20 cellular contexts compared by ENCODE assay signal in genomic region chr7:122067077-122067476, GRCh38.
DNase-seq lines count a peak whose midpoint lies in the region; ATAC-seq, FAIRE-seq and TF ChIP-seq lines count a peak whose summit lies in the region.
"Had no signal": no experiment of that assay in that cellular context is flagged by ENCODE, and none has a peak within 500 bp of the region (broad histone marks: within the 10 kb centered on the region; RNA-seq: fewer than 3 reads in every experiment).

No MANE protein-coding gene starts in this region.

- no peak overlapping the region for H4K8ac ChIP-seq in H1 (ENCODE audit: extremely low read depth, insufficient read depth, low read length)

- no peaks in the 10 kb centered on the region for H3K9me2 ChIP-seq in GM23338 (ENCODE audit: insufficient read depth)

- H3K56ac ChIP-seq in H1 (replicated peaks; ENCODE audit: insufficient read length, low read depth, low read length): no peak overlapping the region

- H4K20me1 ChIP-seq in GM23338 (replicated peaks; ENCODE audit: insufficient read depth) (no peaks in the 10 kb centered on the region), H1 (replicated peaks in 1 of 2; ENCODE audit: control insufficient read depth in 1 of 2, insufficient read depth in 2 of 2, low read length in 2 of 2) (no peaks in the 10 kb centered on the region)

- H2BK5ac ChIP-seq in H1 (ENCODE audit: low read depth, low read length): no peak overlapping the region

- H3K27me3 ChIP-seq in GM23338 (ENCODE audit: insufficient read depth) (no peaks in the 10 kb centered on the region), H1 (replicated peaks in 1 of 4; ENCODE audit: control insufficient read depth in 3 of 4, extremely low read depth in 1 of 4, insufficient read depth in 3 of 4, low read length in 3 of 4) (no peaks in the 10 kb centered on the region), brain microvascular endothelial cell (replicated peaks) (no peaks in the 10 kb centered on the region)
- H3K27me3 ChIP-seq: BE2C had no signal

- no peak overlapping the region for H2AK5ac ChIP-seq in H1 (ENCODE audit: low read depth, low read length)

- H3K4me2 ChIP-seq in GM23338 (no peak overlapping the region), H1 (ENCODE audit: insufficient read depth in 1 of 2, low read depth in 2 of 2, low read length in 2 of 2) (no peak overlapping the region)

- WGBS in H1 (ENCODE audit: extremely low coverage in 1 of 2, insufficient coverage in 1 of 2, insufficient read length in 1 of 2, insufficient replicate concordance in 2 of 2, low coverage in 1 of 2, low lambda C conversion rate in 2 of 2, missing lambda C conversion rate in 1 of 2), 2 experiments: 81% methylated on average over 1 of the region's 1 CpG; no CpG with 5 or more reads in 1 of the 2 experiments

- in situ Hi-C loops in brain microvascular endothelial cell (cut with HindIII; ENCODE audit: low pct_ligation_motif_present, low sequenced_read_pairs): no loop called here

- H4K5ac ChIP-seq in H1 (ENCODE audit: insufficient read length, low read depth, low read length): no peak overlapping the region

- no peak overlapping the region for H3K14ac ChIP-seq in H1 (ENCODE audit: insufficient read length)

- TF ChIP-seq POLR2A in H1 (IDR thresholded peaks at IDR 0.05; ENCODE audit: control extremely low read depth in 1 of 2, low read depth in 2 of 2, low read length in 2 of 2): no peak; a peak in 1 of 3 replicates

- H2BK120ac ChIP-seq in H1 (replicated peaks; ENCODE audit: low read depth, low read length): no peak overlapping the region

- no peaks in the 10 kb centered on the region for H3K79me1 ChIP-seq in H1 (ENCODE audit: low read depth, low read length)

- H3K36me3 ChIP-seq in GM23338 (ENCODE audit: insufficient read depth): peaks cover 6% of the 10 kb centered on the region; the same call in 1 of the 2 replicates
- H3K36me3 ChIP-seq in H1 (ENCODE audit: control insufficient read depth in 2 of 4, insufficient read depth in 4 of 4, low read length in 3 of 4): peaks cover 0 to 9% (median 4%) of the 10 kb centered on the region in 4 experiments; a peak in 5 of 8 replicates
- H3K36me3 ChIP-seq in brain microvascular endothelial cell (replicated peaks): no peaks in the 10 kb centered on the region
- H3K36me3 ChIP-seq: BE2C had no signal

- H3K4ac ChIP-seq in H1 (replicated peaks; ENCODE audit: insufficient read length, low read depth, low read length): no peak overlapping the region

- H3K27ac ChIP-seq in GM23338 (ENCODE audit: low read depth): no peak overlapping the region
- no peak overlapping the region for H3K27ac ChIP-seq in H1 (ENCODE audit: low read depth, low read length)
- H3K27ac ChIP-seq in brain microvascular endothelial cell: no peak overlapping the region

- peak; percentile 66 for FAIRE-seq in H1 (lab: Jason Lieb, UNC)
- FAIRE-seq: A204.1, D721Med, H54 had no signal

- no peaks in the 10 kb centered on the region for H3K9me3 ChIP-seq in H1 (ENCODE audit: insufficient read depth in 2 of 2, low read depth in 1 of 2, low read length in 1 of 2)
- H3K9me3 ChIP-seq: BE2C had no signal

- TF ChIP-seq RAD21 in H1 (IDR thresholded peaks at IDR 0.05 in 1 of 2, conservative IDR thresholded peaks at IDR 0.05 in 1 of 2; ENCODE audit: low read depth in 2 of 2, low read length in 2 of 2): 0 out of 4 replicates have a peak, but pooled peaks of 1 of the 2 experiments have one; percentile 4

- intact Hi-C loops in activated CD4-positive, alpha-beta T cell treated with anti-CD3 and anti-CD28 coated beads for 36 hours (cut with DNase I, micrococcal nuclease): no loop called here

- H2AFZ ChIP-seq in GM23338 (no peak overlapping the region), H1 (ENCODE audit: low read length) (no peak overlapping the region)

- H3K27me3 Mint-ChIP-seq in GM23338 (ENCODE audit: insufficient read depth, low read depth, poor library complexity): peaks cover 6% of the 10 kb centered on the region
- H3K27me3 Mint-ChIP-seq in activated CD4-positive, alpha-beta T cell treated with anti-CD3 and anti-CD28 coated beads for 36 hours: no peaks in the 10 kb centered on the region
- H3K27me3 Mint-ChIP-seq: CD4-positive, CD25-positive, alpha-beta regulatory T cell; CD8-positive, alpha-beta memory T cell had no signal

- H3K36me3 Mint-ChIP-seq in GM23338 (ENCODE audit: low read depth): 0 out of 3 replicates have a peak, but pooled peaks cover 2% of the 10 kb centered on the region
- no peaks in the 10 kb centered on the region for H3K36me3 Mint-ChIP-seq in activated CD4-positive, alpha-beta T cell treated with anti-CD3 and anti-CD28 coated beads for 36 hours (ENCODE audit: low read depth)
- H3K36me3 Mint-ChIP-seq: CD4-positive, CD25-positive, alpha-beta regulatory T cell; CD8-positive, alpha-beta memory T cell had no signal

- no peak for TF ChIP-seq CTCF in GM23338 (conservative IDR thresholded peaks at IDR 0.05; ENCODE audit: low read depth in 2 of 2)
- TF ChIP-seq CTCF in H1 (IDR thresholded peaks at IDR 0.05; ENCODE audit: control extremely low read depth in 1 of 3, insufficient read depth in 1 of 3, low read depth in 1 of 3, low read length in 3 of 3): no peak
- TF ChIP-seq CTCF in brain microvascular endothelial cell (IDR thresholded peaks at IDR 0.05; ENCODE audit: low read depth, low read length, missing control alignments): no peak

- POLR2A ChIA-PET in H1 (lab: Charles Lee; ENCODE audit: partially characterized antibody): interaction anchor here (0.7 kb wide), 1 partner anchor 8 kb away, joined by 3 read pairs; no protein-coding TSS in a partner anchor
- POLR2A ChIA-PET in activated CD4-positive, alpha-beta T cell treated with anti-CD3 and anti-CD28 coated beads for 36 hours (lab: Charles Lee): no interaction called here

- H3K9ac ChIP-seq in H1 (replicated peaks in 1 of 4; ENCODE audit: extremely low read depth in 1 of 4, low read depth in 3 of 4, low read length in 3 of 4): no peak overlapping the region

- ATAC-seq in GM23338: peak; percentile 24
- no peak for ATAC-seq in activated CD4-positive, alpha-beta T cell treated with anti-CD3 and anti-CD28 coated beads for 36 hours

- TF ChIP-seq EP300 in H1 (IDR thresholded peaks at IDR 0.05; ENCODE audit: borderline replicate concordance in 1 of 2, low read depth in 2 of 2, low read length in 2 of 2): no peak

- no peaks in the 10 kb centered on the region for H3K79me2 ChIP-seq in GM23338 (replicated peaks; ENCODE audit: insufficient read depth)
- no peaks in the 10 kb centered on the region for H3K79me2 ChIP-seq in H1 (ENCODE audit: control insufficient read depth in 1 of 2, insufficient read depth in 2 of 2, low read length in 2 of 2)

- no peak overlapping the region for H3K23ac ChIP-seq in H1 (ENCODE audit: insufficient read length)

- H3K9me3 Mint-ChIP-seq in GM23338: no peaks in the 10 kb centered on the region
- H3K9me3 Mint-ChIP-seq in activated CD4-positive, alpha-beta T cell treated with anti-CD3 and anti-CD28 coated beads for 36 hours (ENCODE audit: low read depth): no peaks in the 10 kb centered on the region

- H4K91ac ChIP-seq in H1 (replicated peaks; ENCODE audit: insufficient read length, low read length): no peak overlapping the region

- H3K23me2 ChIP-seq in H1 (ENCODE audit: low read depth, low read length): no peaks in the 10 kb centered on the region

- no peak overlapping the region for H3K18ac ChIP-seq in H1 (ENCODE audit: extremely low read depth, low read length)

- H2BK20ac ChIP-seq in H1 (ENCODE audit: low read length): no peak overlapping the region

- no peaks in the 10 kb centered on the region; the same call in 1 of the 2 replicates for H3F3A ChIP-seq in GM23338 (replicated peaks; ENCODE audit: low read depth)

- CTCF ChIA-PET in H1 (lab: Charles Lee; ENCODE audit: partially characterized antibody): interaction anchor here (1.3 kb wide), 1 partner anchor 26 kb away, joined by 3 read pairs; no protein-coding TSS in a partner anchor
- CTCF ChIA-PET in activated CD4-positive, alpha-beta T cell treated with anti-CD3 and anti-CD28 coated beads for 36 hours (lab: Charles Lee): no interaction called here

- H3K4me1 Mint-ChIP-seq in GM23338: peaks cover 9% of the 10 kb centered on the region; the same call in 2 of the 3 replicates
- H3K4me1 Mint-ChIP-seq in activated CD4-positive, alpha-beta T cell treated with anti-CD3 and anti-CD28 coated beads for 36 hours: no peaks in the 10 kb centered on the region
- H3K4me1 Mint-ChIP-seq: CD4-positive, CD25-positive, alpha-beta regulatory T cell; CD8-positive, alpha-beta memory T cell had no signal

- H3K4me3 ChIP-seq in GM23338 (no peak overlapping the region), H1 (ENCODE audit: extremely low read depth in 1 of 4, insufficient read depth in 2 of 4, low read depth in 3 of 4, low read length in 4 of 4) (no peak overlapping the region), brain microvascular endothelial cell (ENCODE audit: low read depth, low read length) (no peak overlapping the region)

- H2BK15ac ChIP-seq in H1 (ENCODE audit: low read length): no peak overlapping the region

- H3K27ac Mint-ChIP-seq in GM23338: no peak overlapping the region
- H3K27ac Mint-ChIP-seq in activated CD4-positive, alpha-beta T cell treated with anti-CD3 and anti-CD28 coated beads for 36 hours: no peak overlapping the region
- H3K27ac Mint-ChIP-seq: CD4-positive, CD25-positive, alpha-beta regulatory T cell; CD8-positive, alpha-beta memory T cell had no signal

- DNase-seq in GM23338 (ENCODE audit: low spot score) (peak; percentile 55), LHCN-M2 (ENCODE audit: low read depth) (peak; percentile 20), H1 (ENCODE audit: low read depth in 1 of 2, low spot score in 2 of 2) (no peak), myocyte (ENCODE audit: low read depth) (peak; percentile 58), NCI-H2171 (lab: John Stamatoyannopoulos, UW) (no peak), brain microvascular endothelial cell (no peak), D341Med (ENCODE audit: low spot score) (no peak)
- DNase-seq in activated CD4-positive, alpha-beta T cell treated with anti-CD3 and anti-CD28 coated beads for 36 hours: no peak
- DNase-seq: ACHN; BE2C; C1 segment of cervical spinal cord; CD4-positive, CD25-positive, alpha-beta regulatory T cell; CD8-positive, alpha-beta memory T cell; COR-L47; DMS79 treated with DMSO at 0.1 percent for 48 hours; GF-D8; HCEC 1CT had no signal

- no peaks in the 10 kb centered on the region for H3K4me1 ChIP-seq in GM23338 (ENCODE audit: insufficient read depth)
- H3K4me1 ChIP-seq in H1 (replicated peaks in 1 of 4; ENCODE audit: control insufficient read depth in 3 of 4, insufficient read depth in 4 of 4, low read length in 3 of 4): no peaks in the 10 kb centered on the region
- H3K4me1 ChIP-seq: BE2C had no signal

- no peak overlapping the region for H3K4me3 Mint-ChIP-seq in GM23338
- no peak overlapping the region for H3K4me3 Mint-ChIP-seq in activated CD4-positive, alpha-beta T cell treated with anti-CD3 and anti-CD28 coated beads for 36 hours
- H3K4me3 Mint-ChIP-seq: CD4-positive, CD25-positive, alpha-beta regulatory T cell; CD8-positive, alpha-beta memory T cell had no signal

- H2BK12ac ChIP-seq in H1 (ENCODE audit: low read depth, low read length): no peak overlapping the region

TF ChIP-seq in GM23338, 12 proteins besides CTCF, POLR2A, EP300 and RAD21 (continues in another document):
- no peak for TF ChIP-seq EZH2phosphoT487 (IDR thresholded peaks at IDR 0.05; ENCODE audit: unreplicated experiment)

TF ChIP-seq in H1, 55 proteins besides CTCF, POLR2A, EP300 and RAD21 (continues in another document):
- TF ChIP-seq TBP (IDR thresholded peaks at IDR 0.05; ENCODE audit: low read depth, low read length): no peak

Comparison
In these comparisons a context has a peak if more than half of its experiments do, and no peak if none do; other contexts are left out.
1. DNase-seq: peak in GM23338 (single experiment), LHCN-M2 (single experiment) and myocyte (single experiment); none in H1 (0 of 2), NCI-H2171 (single experiment), brain microvascular endothelial cell (single experiment), activated CD4-positive, alpha-beta T cell treated with anti-CD3 and anti-CD28 coated beads for 36 hours (single experiment) and D341Med (single experiment).